In the genomic region with DNA sequence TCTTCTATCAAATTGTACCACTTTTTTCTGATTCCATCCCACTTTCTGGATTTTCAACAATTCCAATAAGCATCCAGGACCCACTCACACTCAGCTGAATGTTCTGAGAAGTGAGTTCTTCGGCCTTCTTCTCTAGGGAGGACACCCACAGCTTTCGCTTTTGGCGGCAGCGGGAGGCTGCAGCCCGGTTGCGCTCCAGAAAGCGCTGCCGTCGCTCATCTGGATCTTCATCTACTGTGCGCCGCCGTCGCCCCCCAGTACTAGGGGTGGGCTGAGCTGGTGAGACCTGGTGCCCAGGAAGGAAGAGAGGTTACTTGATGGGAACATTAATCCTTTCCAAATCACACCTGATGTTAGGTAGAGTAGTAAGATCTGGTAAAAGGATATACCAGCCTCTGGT, we compare ENCODE assay signal across 8 cellular contexts. TPM values are rescaled to one million over a fixed set of nuclear protein-coding genes. Genes with fewer than 3 reads are reported as not detected.
"Had no signal": no experiment of that assay in that cellular context is flagged by ENCODE, and none has a peak within 500 bp of the region (broad histone marks: within the 10 kb centered on the region; RNA-seq: fewer than 3 reads in every experiment).

No MANE protein-coding gene starts in this region.

- DNase-seq: H9, HCEC 1CT, KBM-7 had no signal

- H3K27ac Mint-ChIP-seq: GM23338, IgD-negative memory B cell had no signal

- ATAC-seq: GM23338, HepG2 had no signal

- H3K4me3 Mint-ChIP-seq: GM23338, H9, IgD-negative memory B cell had no signal

- H3K4me1 Mint-ChIP-seq: GM23338, H9 had no signal

- H3K9me3 Mint-ChIP-seq: GM23338, H9, IgD-negative memory B cell had no signal

- H3K27me3 Mint-ChIP-seq: IgD-negative memory B cell had no signal

RNA-seq across cellular contexts. Expression of a gene that starts 17.2 kb away (rescaled TPM):
- total RNA-seq: H1, H9, HepG2, HT1080 had no signal
